ENCODE assay signal across 10 cellular contexts in genomic region chr1:209743145-209743482, GRCh38. TPM values are rescaled to one million over a fixed set of nuclear protein-coding genes. Genes with fewer than 3 reads are reported as not detected.
DNase-seq lines count a peak whose midpoint lies in the region; ATAC-seq and TF ChIP-seq lines count a peak whose summit lies in the region.
"Had no signal": no experiment of that assay in that cellular context is flagged by ENCODE, and none has a peak within 500 bp of the region (broad histone marks: within the 10 kb centered on the region; RNA-seq: fewer than 3 reads in every experiment).

No MANE protein-coding gene starts in this region.

- intact Hi-C loops in PC-3 (cut with micrococcal nuclease) = no loop called here
- intact Hi-C loops in psoas muscle (cut with DNase I) = no loop called here

- BruUV-seq in PC-3 (replicated peaks; lab: Mats Ljungman, UMichigan) = no TSS peak

- H3K9ac ChIP-seq in PC-3 (ENCODE audit: low read length) = no peak overlapping the region

- POLR2A ChIA-PET in PC-3 (lab: Charles Lee; ENCODE audit: unreplicated experiment) = no interaction called here

- WGBS in psoas muscle, 3 donors = 57 to 59% (median 58%) methylated on average over 2 of the region's 2 CpGs

- H3K36me3 ChIP-seq in PC-3 (ENCODE audit: low read depth, low read length) (no peaks in the 10 kb centered on the region), psoas muscle (ENCODE audit: insufficient read depth in 1 of 2, low read depth in 1 of 2) (no peaks in the 10 kb centered on the region)

- no peaks in the 10 kb centered on the region for H3K79me2 ChIP-seq in PC-3 (ENCODE audit: low read length)

- no peak for TF ChIP-seq CTCF in PC-3 (conservative IDR thresholded peaks at IDR 0.05; ENCODE audit: low read depth, low read length)
- no peak for TF ChIP-seq CTCF in fibroblast of pulmonary artery (IDR thresholded peaks at IDR 0.05; ENCODE audit: low read length, missing control alignments)
- TF ChIP-seq CTCF in psoas muscle (IDR thresholded peaks at IDR 0.05) = no peak

- no peaks in the 10 kb centered on the region for H4K20me1 ChIP-seq in PC-3 (ENCODE audit: low read length)

- H3K9me3 ChIP-seq in PC-3 (ENCODE audit: low read length) (no peaks in the 10 kb centered on the region), psoas muscle (no peaks in the 10 kb centered on the region)

- H3K9me2 ChIP-seq in PC-3 (replicated peaks; ENCODE audit: low read length) = no peaks in the 10 kb centered on the region

- DNase-seq in ELR (ENCODE audit: low read depth) = peak; percentile 38
- DNase-seq in PC-3 = peak; percentile 74
- DNase-seq in fibroblast of pulmonary artery (ENCODE audit: low read depth) = peak; percentile 77
- DNase-seq in psoas muscle = peak; percentile 66 to 72
- DNase-seq in SK-N-DZ (ENCODE audit: low spot score) = no peak
- DNase-seq in activated CD4-positive, alpha-beta T cell treated with anti-CD3 and anti-CD28 coated beads for 1 hour = no peak
- DNase-seq: activated CD8-positive, alpha-beta memory T cell treated with anti-CD3 and anti-CD28 coated beads, Interleukin-2, amount 50 U/mL, for 4 hours had no signal

- CTCF ChIA-PET in PC-3 (lab: Charles Lee) = interaction anchor here (0.7 kb wide), 1 partner anchor 11 kb away, joined by 3 read pairs; no protein-coding TSS in a partner anchor

- H3K4me3 ChIP-seq in PC-3 (ENCODE audit: low read length) = no peak overlapping the region
- H3K4me3 ChIP-seq in fibroblast of pulmonary artery (replicated peaks; ENCODE audit: low read depth, low read length) = no peak overlapping the region
- no peak overlapping the region for H3K4me3 ChIP-seq in psoas muscle

- H3K4me1 ChIP-seq in PC-3 (ENCODE audit: insufficient read depth, low read length) = peaks cover 20% of the 10 kb centered on the region
- no peaks in the 10 kb centered on the region for H3K4me1 ChIP-seq in psoas muscle

- H2AFZ ChIP-seq in PC-3 (ENCODE audit: low read length) = no peak overlapping the region

- no peak for ATAC-seq in PC-3
- no peak for ATAC-seq in psoas muscle
- no peak for ATAC-seq in GM18861 (IDR thresholded peaks at IDR 0.05; ENCODE audit: unreplicated experiment)
- ATAC-seq in GM18873 (IDR thresholded peaks at IDR 0.05; ENCODE audit: low FRiP score, unreplicated experiment) = no peak

- H3K27me3 ChIP-seq in PC-3 (ENCODE audit: low read length) (no peaks in the 10 kb centered on the region), psoas muscle (ENCODE audit: insufficient read depth in 3 of 3, low read length in 2 of 3) (no peaks in the 10 kb centered on the region)

- no peak overlapping the region for H3K4me2 ChIP-seq in PC-3 (ENCODE audit: low read length)

- no peaks in the 10 kb centered on the region for H3F3A ChIP-seq in PC-3 (ENCODE audit: low read length, unreplicated experiment)

- H3K27ac ChIP-seq in PC-3 (ENCODE audit: low read length) = no peak overlapping the region
- H3K27ac ChIP-seq in psoas muscle = no peak overlapping the region
- H3K27ac ChIP-seq: epithelial cell of prostate had no signal

RNA-seq across cellular contexts. Expression of gene TRAF3IP3, which starts 12.7 kb away (rescaled TPM):
- total RNA-seq in PC-3 (2014; rRNA removed) (not detected in 2 replicates), psoas muscle (1 to 10 TPM in 3 of 4 donors, under 1 TPM in 1; 0.84 to 2.0 (median 1.8) TPM)
- under 1 TPM; 0.23 to 0.35 (median 0.27) TPM for polyA plus RNA-seq in psoas muscle
- polyA plus RNA-seq in SK-N-DZ (2014; cell fraction: cytosol; rRNA removed) = not detected in 2 replicates
- 0.12 and 0.14 TPM in 2 replicates for polyA plus RNA-seq in SK-N-DZ (2014; cell fraction: nucleus; rRNA removed)

RNA-seq across cellular contexts. Expression of gene HSD11B1, which starts 38.5 kb away (rescaled TPM):
- total RNA-seq in PC-3 (2014; rRNA removed) (not detected in 2 replicates), psoas muscle (1 to 10 TPM; 1.3 to 3.0 (median 2.1) TPM)
- 1 to 10 TPM; 1.0 to 2.0 (median 1.2) TPM for polyA plus RNA-seq in psoas muscle
- not detected in 2 replicates for polyA plus RNA-seq in SK-N-DZ (2014; cell fraction: cytosol; rRNA removed)
- not detected in 2 replicates for polyA plus RNA-seq in SK-N-DZ (2014; cell fraction: nucleus; rRNA removed)

RNA-seq across cellular contexts. Expression of gene C1orf74, which starts 41.2 kb away (rescaled TPM):
- total RNA-seq in PC-3 (2014; rRNA removed) (5.7 and 6.7 TPM in 2 replicates), psoas muscle (1 to 10 TPM in 2 of 4 donors, under 1 TPM in 2; 0.54 to 1.4 (median 0.99) TPM)
- 1 to 10 TPM in 2 of 3 donors, under 1 TPM in 1; 0.45 to 1.8 (median 1.6) TPM for polyA plus RNA-seq in psoas muscle
- 3.9 and 4.3 TPM in 2 replicates for polyA plus RNA-seq in SK-N-DZ (2014; cell fraction: cytosol; rRNA removed)
- polyA plus RNA-seq in SK-N-DZ (2014; cell fraction: nucleus; rRNA removed) = 2.2 and 2.4 TPM in 2 replicates

Comparison
In these comparisons a context has a peak if more than half of its experiments do, and no peak if none do; other contexts are left out.
1. DNase-seq: peak in ELR (single experiment), PC-3 (single experiment), fibroblast of pulmonary artery (single experiment) and psoas muscle (2 of 2); none in SK-N-DZ (single experiment) and activated CD4-positive, alpha-beta T cell treated with anti-CD3 and anti-CD28 coated beads for 1 hour (single experiment).